Comparison of ENCODE assay signal across 10 cellular contexts in genomic region chr9:127521919-127522304, GRCh38.
DNase-seq lines count a peak whose midpoint lies in the region; ATAC-seq and TF ChIP-seq lines count a peak whose summit lies in the region.
"Had no signal": no experiment of that assay in that cellular context is flagged by ENCODE, and none has a peak within 500 bp of the region (broad histone marks: within the 10 kb centered on the region; RNA-seq: fewer than 3 reads in every experiment).

No MANE protein-coding gene starts in this region.

- no peak for TF ChIP-seq CTCF in RWPE2 (IDR thresholded peaks at IDR 0.05; ENCODE audit: poor library complexity, severe bottlenecking)
- TF ChIP-seq CTCF in esophagus muscularis mucosa (IDR thresholded peaks at IDR 0.05) = no peak
- TF ChIP-seq CTCF in upper lobe of right lung (IDR thresholded peaks at IDR 0.05) = no peak

- DNase-seq in RWPE2 (ENCODE audit: low spot score) (peak; percentile 67), esophagus muscularis mucosa (ENCODE audit: extremely low spot score) (no peak), upper lobe of right lung (no peak), Kasumi-1 (lab: John Stamatoyannopoulos, UW) (no peak), OCI-M1 (lab: John Stamatoyannopoulos, UW) (no peak), immature natural killer cell (no peak)
- DNase-seq in activated CD4-positive, CD25-positive, alpha-beta regulatory T cell treated with anti-CD3 and anti-CD28 coated beads, Interleukin-2, amount 50 U/mL, for 72 hours = no peak
- DNase-seq: activated T-cell treated with anti-CD3 and anti-CD28 coated beads, Interleukin-2, amount 50 U/mL, for 4 hours; MV-4-11 had no signal

- no peak overlapping the region for H3K4me3 Mint-ChIP-seq in immature natural killer cell
- H3K4me3 Mint-ChIP-seq: activated T-cell treated with anti-CD3 and anti-CD28 coated beads, Interleukin-2, amount 50 U/mL, for 4 hours had no signal

- ATAC-seq in RWPE2 (ENCODE audit: low read depth) (peak; percentile 8; the same call in 1 of the 3 replicates), upper lobe of right lung (peak; percentile 56)
- ATAC-seq: activated T-cell treated with anti-CD3 and anti-CD28 coated beads, Interleukin-2, amount 50 U/mL, for 4 hours had no signal

- H3K9me3 ChIP-seq in RWPE2 (ENCODE audit: severe bottlenecking) (peaks cover 3% of the 10 kb centered on the region), esophagus muscularis mucosa (peaks cover 0 to 13% (median 6%) of the 10 kb centered on the region in 4 donors), muscle layer of duodenum (ENCODE audit: control insufficient read depth in 1 of 2, low read length in 2 of 2) (peaks cover 7 to 8% of the 10 kb centered on the region in 2 donors), upper lobe of right lung (no peaks in the 10 kb centered on the region)

- H3K27me3 ChIP-seq in RWPE2 (ENCODE audit: insufficient read depth, poor library complexity, severe bottlenecking) (no peaks in the 10 kb centered on the region), esophagus muscularis mucosa (no peaks in the 10 kb centered on the region), muscle layer of duodenum (ENCODE audit: low read depth, low read length) (no peaks in the 10 kb centered on the region), upper lobe of right lung (no peaks in the 10 kb centered on the region)

- H3K36me3 ChIP-seq in RWPE2 (ENCODE audit: low read depth) = peaks cover 88% of the 10 kb centered on the region
- peaks cover 36 to 75% (median 56%) of the 10 kb centered on the region in 4 donors for H3K36me3 ChIP-seq in esophagus muscularis mucosa
- peaks cover 38 to 50% of the 10 kb centered on the region in 2 donors for H3K36me3 ChIP-seq in muscle layer of duodenum (ENCODE audit: control insufficient read depth in 1 of 2, insufficient read depth in 2 of 2, low read length in 2 of 2)
- peaks cover 70% of the 10 kb centered on the region for H3K36me3 ChIP-seq in upper lobe of right lung

- H3K27ac Mint-ChIP-seq in immature natural killer cell = no peak overlapping the region

- H3K4me1 ChIP-seq in RWPE2 (ENCODE audit: insufficient read depth, poor library complexity, severe bottlenecking) = peaks cover 48% of the 10 kb centered on the region
- H3K4me1 ChIP-seq in esophagus muscularis mucosa = peaks cover 29 to 48% (median 43%) of the 10 kb centered on the region in 4 donors
- H3K4me1 ChIP-seq in muscle layer of duodenum (ENCODE audit: control insufficient read depth in 1 of 2, insufficient read depth in 2 of 2, low read length in 2 of 2) = peaks cover 0 to 21% of the 10 kb centered on the region in 2 donors
- H3K4me1 ChIP-seq in upper lobe of right lung = peaks cover 37% of the 10 kb centered on the region

- H3K9me3 Mint-ChIP-seq in immature natural killer cell = peaks cover 0 to 18% (median 4%) of the 10 kb centered on the region in 6 donors

- intact Hi-C loops in esophagus muscularis mucosa (cut with DNase I) = no loop called here
- intact Hi-C loops in upper lobe of right lung (cut with DNase I) = no loop called here

- peaks cover 4 to 9% (median 9%) of the 10 kb centered on the region in 3 donors for H3K36me3 Mint-ChIP-seq in immature natural killer cell

- TF ChIP-seq POLR2A in esophagus muscularis mucosa (IDR thresholded peaks at IDR 0.05; ENCODE audit: low read depth) = no peak

- H3K4me3 ChIP-seq in RWPE2 (ENCODE audit: severe bottlenecking) = no peak overlapping the region
- H3K4me3 ChIP-seq in esophagus muscularis mucosa = no peak overlapping the region
- peak overlapping the region in 1 of 2 donors; percentile 17 for H3K4me3 ChIP-seq in muscle layer of duodenum (ENCODE audit: low read depth in 1 of 2, low read length in 2 of 2)
- H3K4me3 ChIP-seq in upper lobe of right lung = no peak overlapping the region

- H3K27ac ChIP-seq in RWPE2 (ENCODE audit: poor library complexity, severe bottlenecking) = peak overlapping the region; percentile 98
- H3K27ac ChIP-seq in esophagus muscularis mucosa (replicated peaks in 1 of 4) = peak overlapping the region; percentile 61 to 82 (median 78)
- peak overlapping the region; percentile 74 for H3K27ac ChIP-seq in muscle layer of duodenum (ENCODE audit: low read length)
- H3K27ac ChIP-seq in upper lobe of right lung = peak overlapping the region; percentile 92

- H3K27me3 Mint-ChIP-seq in immature natural killer cell (ENCODE audit: low read depth in 3 of 3) = peaks cover 0 to 2% (median 0%) of the 10 kb centered on the region in 3 donors

- WGBS in esophagus muscularis mucosa = 65% methylated on average over 4 of the region's 5 CpGs

- no peak for TF ChIP-seq EP300 in esophagus muscularis mucosa (IDR thresholded peaks at IDR 0.05)

- peaks cover 3 to 7% of the 10 kb centered on the region in 2 donors for H3K4me1 Mint-ChIP-seq in immature natural killer cell
